ENCODE assay signal across 22 cellular contexts in the genomic region with DNA sequence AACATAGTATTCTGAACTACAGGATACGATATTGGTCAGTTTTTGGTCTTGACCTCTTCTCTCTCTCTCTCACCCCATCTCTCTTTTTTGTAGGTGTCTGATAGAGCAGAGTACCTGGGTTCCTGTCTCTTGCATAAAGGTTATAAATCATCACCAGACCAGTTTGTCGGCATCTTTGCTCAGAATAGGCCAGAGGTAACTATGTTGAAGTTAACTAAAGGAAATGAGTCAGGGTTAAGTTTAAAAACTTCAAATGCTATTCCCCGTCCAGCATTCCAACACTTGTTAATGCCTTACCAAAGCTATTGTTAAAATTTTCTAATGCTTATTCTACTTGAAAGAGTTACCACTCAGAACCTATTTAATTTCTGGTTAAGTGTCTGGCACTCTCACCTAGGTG. TPM values are rescaled to one million over a fixed set of nuclear protein-coding genes. Genes with fewer than 3 reads are reported as not detected.
DNase-seq lines count a peak whose midpoint lies in the region; ATAC-seq and TF ChIP-seq lines count a peak whose summit lies in the region.
"Had no signal": no experiment of that assay in that cellular context is flagged by ENCODE, and none has a peak within 500 bp of the region (broad histone marks: within the 10 kb centered on the region; RNA-seq: fewer than 3 reads in every experiment).

No MANE protein-coding gene starts in this region.

- H3K9me3 ChIP-seq in CD4-positive, alpha-beta T cell (ENCODE audit: control insufficient read depth, low read length): no peaks in the 10 kb centered on the region
- H3K9me3 ChIP-seq: body of pancreas, neutrophil, SJSA1, vagina had no signal

- BruUV-seq in Calu3 (replicated peaks; lab: Mats Ljungman, UMichigan): no TSS peak

- peak overlapping the region; percentile 82 for H3K27ac Mint-ChIP-seq in Calu3 (ENCODE audit: unreplicated experiment)
- no peak overlapping the region for H3K27ac Mint-ChIP-seq in CD4-positive, alpha-beta T cell
- H3K27ac Mint-ChIP-seq: activated naive CD8-positive, alpha-beta T cell treated with anti-CD3 and anti-CD28 coated beads, Interleukin-2, amount 10 ng/mL, durations not matched to agents 7 days and 5 days had no signal

- no peak overlapping the region for H3K27ac ChIP-seq in CD4-positive, alpha-beta T cell (ENCODE audit: low read depth, low read length)
- H3K27ac ChIP-seq: body of pancreas, neutrophil, SJSA1, vagina, WERI-Rb-1 had no signal

- TF ChIP-seq CTCF in Calu3 (IDR thresholded peaks at IDR 0.05; ENCODE audit: unreplicated experiment): no peak
- no peak for TF ChIP-seq CTCF in CD4-positive, alpha-beta T cell (IDR thresholded peaks at IDR 0.05)

- POLR2A ChIA-PET in CD4-positive, alpha-beta T cell (lab: Charles Lee): no interaction called here

- H3K9me3 Mint-ChIP-seq in Calu3 (ENCODE audit: low read depth, unreplicated experiment): peaks cover 2% of the 10 kb centered on the region
- no peaks in the 10 kb centered on the region for H3K9me3 Mint-ChIP-seq in CD4-positive, alpha-beta T cell
- H3K9me3 Mint-ChIP-seq: activated naive CD8-positive, alpha-beta T cell treated with anti-CD3 and anti-CD28 coated beads, Interleukin-2, amount 10 ng/mL, durations not matched to agents 7 days and 5 days; CD4-positive, CD25-positive, alpha-beta regulatory T cell had no signal

- no peak for ATAC-seq in CD4-positive, alpha-beta T cell (ENCODE audit: poor library complexity)
- ATAC-seq in HG02678 (IDR thresholded peaks at IDR 0.05; ENCODE audit: unreplicated experiment): no peak
- ATAC-seq: body of pancreas, left lobe of liver had no signal

- H3K36me3 Mint-ChIP-seq in Calu3 (ENCODE audit: insufficient read depth, unreplicated experiment): peaks cover 5% of the 10 kb centered on the region
- peaks cover 85% of the 10 kb centered on the region for H3K36me3 Mint-ChIP-seq in CD4-positive, alpha-beta T cell (ENCODE audit: low read depth)

- CTCF ChIA-PET in Calu3 (lab: Charles Lee): interaction anchor here (0.8 to 1.4 kb wide), 4 partner anchors 10 to 97 kb away, joined by 3 to 4 read pairs (median 3); partner anchors contain the start of gene ACSL5
- CTCF ChIA-PET in CD4-positive, alpha-beta T cell (lab: Charles Lee): interaction anchor here (1.0 kb wide), 1 partner anchor 12 kb away, joined by 3 read pairs; no protein-coding TSS in a partner anchor

- intact Hi-C loops in Calu3 (cut with micrococcal nuclease; ENCODE audit: unreplicated experiment): no loop called here
- intact Hi-C loops in CD4-positive, alpha-beta T cell (cut with DNase I, micrococcal nuclease): no loop called here

- peaks cover 61% of the 10 kb centered on the region for H3K4me1 Mint-ChIP-seq in Calu3 (ENCODE audit: low read depth, unreplicated experiment)
- no peaks in the 10 kb centered on the region for H3K4me1 Mint-ChIP-seq in CD4-positive, alpha-beta T cell (ENCODE audit: low read depth)
- H3K4me1 Mint-ChIP-seq: activated naive CD8-positive, alpha-beta T cell treated with anti-CD3 and anti-CD28 coated beads, Interleukin-2, amount 10 ng/mL, durations not matched to agents 7 days and 5 days had no signal

- peak; percentile 20 for DNase-seq in Calu3
- peak; percentile 48 for DNase-seq in HT1080 (ENCODE audit: low read depth)
- peak; percentile 62 for DNase-seq in dermis blood vessel endothelial cell
- DNase-seq in lung microvascular endothelial cell (ENCODE audit: low read depth in 2 of 2): peak; percentile 21 to 61
- DNase-seq in T-helper 1 cell: no peak
- no peak for DNase-seq in CD4-positive, alpha-beta T cell
- DNase-seq in hepatic stellate cell (ENCODE audit: low spot score): no peak
- DNase-seq: activated CD4-positive, alpha-beta T cell treated with anti-CD3 and anti-CD28 coated beads, Interleukin-2, amount 50 U/mL, for 48 hours; activated naive CD8-positive, alpha-beta T cell treated with anti-CD3 and anti-CD28 coated beads, Interleukin-2, amount 10 ng/mL, durations not matched to agents 7 days and 5 days; body of pancreas; CD4-positive, CD25-positive, alpha-beta regulatory T cell; cortex of kidney; NCI-H146; NCI-H748 treated with DMSO at 0.1 percent for 48 hours; OCI-M1; T-helper 2 cell; WERI-Rb-1 had no signal

- H3K27me3 Mint-ChIP-seq in Calu3 (ENCODE audit: unreplicated experiment): no peaks in the 10 kb centered on the region
- no peaks in the 10 kb centered on the region for H3K27me3 Mint-ChIP-seq in CD4-positive, alpha-beta T cell
- H3K27me3 Mint-ChIP-seq: activated naive CD8-positive, alpha-beta T cell treated with anti-CD3 and anti-CD28 coated beads, Interleukin-2, amount 10 ng/mL, durations not matched to agents 7 days and 5 days; CD4-positive, CD25-positive, alpha-beta regulatory T cell had no signal

- no peaks in the 10 kb centered on the region for H3K27me3 ChIP-seq in CD4-positive, alpha-beta T cell (ENCODE audit: control insufficient read depth, insufficient read depth, low read length)
- H3K27me3 ChIP-seq: body of pancreas, neutrophil, SJSA1, vagina had no signal

- H3K4me3 Mint-ChIP-seq in Calu3 (ENCODE audit: low read depth, unreplicated experiment): no peak overlapping the region
- H3K4me3 Mint-ChIP-seq in CD4-positive, alpha-beta T cell: no peak overlapping the region
- H3K4me3 Mint-ChIP-seq: activated naive CD8-positive, alpha-beta T cell treated with anti-CD3 and anti-CD28 coated beads, Interleukin-2, amount 10 ng/mL, durations not matched to agents 7 days and 5 days; CD4-positive, CD25-positive, alpha-beta regulatory T cell had no signal

RNA-seq across cellular contexts. Expression of gene ACSL5, which starts 30.7 kb away (rescaled TPM):
- total RNA-seq in Calu3 (2022) (35.3 and 59.2 TPM in 2 replicates), dermis blood vessel endothelial cell (64.2 and 66.1 TPM in 2 replicates), lung microvascular endothelial cell (29.2 and 56.2 TPM in 2 replicates)
- 0.17 and 0.63 TPM in 2 replicates for total RNA-seq in HT1080 (2014; rRNA removed; shearing (Covaris generic))
- polyA plus RNA-seq in HT1080 (2015; cell fraction: cytosol; rRNA removed): 0.41 and 0.83 TPM in 2 replicates
- polyA plus RNA-seq in HT1080 (2015; cell fraction: nucleus; rRNA removed): 0.52 and 1.0 TPM in 2 replicates
- total RNA-seq in CD4-positive, alpha-beta T cell: 10 to 100 TPM; 11.4 to 14.1 TPM

RNA-seq across cellular contexts. Expression of gene ZDHHC6, which starts 42.1 kb away (rescaled TPM):
- total RNA-seq in Calu3 (2022) (25.7 and 28.7 TPM in 2 replicates), dermis blood vessel endothelial cell (28.4 and 36.6 TPM in 2 replicates), lung microvascular endothelial cell (15.9 and 21.6 TPM in 2 replicates)
- total RNA-seq in HT1080 (2014; rRNA removed; shearing (Covaris generic)): 36.3 and 38.0 TPM in 2 replicates
- 37.6 and 40.2 TPM in 2 replicates for polyA plus RNA-seq in HT1080 (2015; cell fraction: cytosol; rRNA removed)
- 104 and 106 TPM in 2 replicates for polyA plus RNA-seq in HT1080 (2015; cell fraction: nucleus; rRNA removed)
- 10 to 100 TPM; 34.3 to 39.9 TPM for total RNA-seq in CD4-positive, alpha-beta T cell

RNA-seq across cellular contexts. Expression of gene VTI1A, which starts 42.4 kb away (rescaled TPM):
- total RNA-seq in Calu3 (2022) (26.5 and 28.6 TPM in 2 replicates), dermis blood vessel endothelial cell (28.0 and 41.9 TPM in 2 replicates), lung microvascular endothelial cell (11.6 and 18.8 TPM in 2 replicates)
- total RNA-seq in HT1080 (2014; rRNA removed; shearing (Covaris generic)): 17.7 and 19.5 TPM in 2 replicates
- 15.5 and 18.6 TPM in 2 replicates for polyA plus RNA-seq in HT1080 (2015; cell fraction: cytosol; rRNA removed)
- 19.6 and 20.7 TPM in 2 replicates for polyA plus RNA-seq in HT1080 (2015; cell fraction: nucleus; rRNA removed)
- 10 to 100 TPM; 54.5 to 56.5 TPM for total RNA-seq in CD4-positive, alpha-beta T cell

Comparison
In these comparisons a context has a peak if more than half of its experiments do, and no peak if none do; other contexts are left out.
1. DNase-seq: peak in Calu3 (single experiment), HT1080 (single experiment), dermis blood vessel endothelial cell (single experiment) and lung microvascular endothelial cell (2 of 2); none in T-helper 1 cell (0 of 5), CD4-positive, alpha-beta T cell (0 of 10) and hepatic stellate cell (single experiment).